24 cellular contexts compared by ENCODE assay signal in genomic region chr10:68633281-68633680, GRCh38.
"Had no signal": no experiment of that assay in that cellular context is flagged by ENCODE, and none has a peak within 500 bp of the region (broad histone marks: within the 10 kb centered on the region; RNA-seq: fewer than 3 reads in every experiment).

No MANE protein-coding gene starts in this region.

- H3K4me2 ChIP-seq: SK-N-SH had no signal

- H3K27ac Mint-ChIP-seq: activated B cell treated with CpG ODN at 0.5 μM for 24 hours; activated CD4-positive, alpha-beta memory T cell treated with anti-CD3 and anti-CD28 coated beads for 36 hours; activated CD4-positive, alpha-beta T cell treated with anti-CD3 and anti-CD28 coated beads, Interleukin-2, amount 10 ng/mL, durations not matched to agents 7 days and 5 days; activated naive CD4-positive, alpha-beta T cell treated with anti-CD3 and anti-CD28 coated beads for 36 hours; activated naive CD8-positive, alpha-beta T cell; activated T-helper 17 cell treated with anti-CD3 and anti-CD28 coated beads, Interleukin-2, amount 50 U/mL, for 72 hours had no signal

- H3K4me3 ChIP-seq: SJCRH30 had no signal

- H3K27me3 ChIP-seq: SJCRH30 had no signal

- H3K36me3 ChIP-seq: SJCRH30 had no signal

- H3K9ac ChIP-seq: SK-N-SH had no signal

- H3K9me3 ChIP-seq: SJCRH30, SK-N-SH had no signal

- H3K4me3 Mint-ChIP-seq: activated B cell treated with CpG ODN at 0.5 μM for 24 hours; activated CD4-positive, alpha-beta memory T cell treated with anti-CD3 and anti-CD28 coated beads for 36 hours; activated CD4-positive, alpha-beta T cell treated with anti-CD3 and anti-CD28 coated beads, Interleukin-2, amount 10 ng/mL, durations not matched to agents 7 days and 5 days; activated naive CD4-positive, alpha-beta T cell treated with anti-CD3 and anti-CD28 coated beads for 36 hours; activated naive CD8-positive, alpha-beta T cell; activated T-helper 17 cell treated with anti-CD3 and anti-CD28 coated beads, Interleukin-2, amount 50 U/mL, for 72 hours; brain had no signal

- H3K36me3 Mint-ChIP-seq: activated CD4-positive, alpha-beta memory T cell treated with anti-CD3 and anti-CD28 coated beads for 36 hours had no signal

- ATAC-seq: activated T-helper 17 cell treated with anti-CD3 and anti-CD28 coated beads, Interleukin-2, amount 50 U/mL, for 72 hours had no signal

- DNase-seq: activated B cell treated with CpG ODN at 0.5 μM for 24 hours; activated CD4-positive, alpha-beta memory T cell treated with anti-CD3 and anti-CD28 coated beads for 36 hours; activated CD4-positive, alpha-beta T cell treated with anti-CD3 and anti-CD28 coated beads for 1 hour; activated CD4-positive, alpha-beta T cell treated with anti-CD3 and anti-CD28 coated beads, Interleukin-2, amount 10 ng/mL, durations not matched to agents 7 days and 5 days; activated gamma-delta T cell; activated naive CD4-positive, alpha-beta T cell treated with anti-CD3 and anti-CD28 coated beads for 36 hours; activated T-cell treated with anti-CD3 and anti-CD28 coated beads for 4 hours; activated T-cell treated with anti-CD3 and anti-CD28 coated beads, Interleukin-2, amount 50 U/mL, for 48 hours; amygdala; NCI-H1105 treated with DMSO at 0.1 percent for 48 hours; NCI-H146; NCI-H187 treated with DMSO at 0.1 percent for 48 hours; NCI-H2081 treated with DMSO at 0.1 percent for 48 hours; NCI-H446; NCI-H526; NCI-H82; Right ventricle myocardium superior; RPMI8226; SJCRH30; SK-N-SH; SW 1271 had no signal

- H3K27me3 Mint-ChIP-seq: activated B cell treated with CpG ODN at 0.5 μM for 24 hours; activated CD4-positive, alpha-beta memory T cell treated with anti-CD3 and anti-CD28 coated beads for 36 hours; activated CD4-positive, alpha-beta T cell treated with anti-CD3 and anti-CD28 coated beads, Interleukin-2, amount 10 ng/mL, durations not matched to agents 7 days and 5 days; activated naive CD8-positive, alpha-beta T cell; activated T-helper 17 cell treated with anti-CD3 and anti-CD28 coated beads, Interleukin-2, amount 50 U/mL, for 72 hours; brain had no signal

- H3K27ac ChIP-seq: SJCRH30 had no signal
